Comparison of ENCODE assay signal across 22 cellular contexts in genomic region chr13:101190337-101190736, GRCh38.
"Had no signal": no experiment of that assay in that cellular context is flagged by ENCODE, and none has a peak within 500 bp of the region (broad histone marks: within the 10 kb centered on the region; RNA-seq: fewer than 3 reads in every experiment).

No MANE protein-coding gene starts in this region.

- H3K27ac ChIP-seq: epithelial cell of prostate, esophagus muscularis mucosa, gastrocnemius medialis, heart right ventricle, lower lobe of right lung, pancreas, skin epidermis had no signal

- H3K36me3 Mint-ChIP-seq: memory B cell, naive B cell had no signal

- ATAC-seq: gastrocnemius medialis, left lobe of liver, lower lobe of right lung, pancreas, sciatic nerve had no signal

- DNase-seq: effector memory CD4-positive, alpha-beta T cell; gastrocnemius medialis; heart right ventricle; hypothalamus; islet precursor cell; lower lobe of right lung; midbrain; naive B cell; occipital lobe; pancreas; stimulated activated naive CD4-positive, alpha-beta T cell treated with Interleukin-2 at 50 U/mL for 16 hours; trophoblast cell had no signal

- H3K36me3 ChIP-seq: esophagus muscularis mucosa, gastrocnemius medialis, lower lobe of right lung, pancreas had no signal

- H3K27ac Mint-ChIP-seq: memory B cell, naive B cell, nephron, progenitor cell of endocrine pancreas had no signal

- H3K9me3 ChIP-seq: esophagus muscularis mucosa, gastrocnemius medialis, lower lobe of right lung, pancreas had no signal

- H3K4me1 ChIP-seq: esophagus muscularis mucosa, gastrocnemius medialis, heart right ventricle, lower lobe of right lung, pancreas had no signal

- FAIRE-seq: endometrium, pancreas had no signal

- H3K4me3 ChIP-seq: esophagus muscularis mucosa, gastrocnemius medialis, heart right ventricle, lower lobe of right lung, pancreas, skin epidermis had no signal

- H3K27me3 Mint-ChIP-seq: central memory CD8-positive, alpha-beta T cell; memory B cell; naive B cell; progenitor cell of endocrine pancreas had no signal

- H3K4me3 Mint-ChIP-seq: central memory CD8-positive, alpha-beta T cell; memory B cell; naive B cell; nephron had no signal

- H3K27me3 ChIP-seq: esophagus muscularis mucosa, gastrocnemius medialis, heart right ventricle, pancreas had no signal

- H3K4me1 Mint-ChIP-seq: central memory CD8-positive, alpha-beta T cell; memory B cell; naive B cell; nephron had no signal

- H3K9me3 Mint-ChIP-seq: central memory CD8-positive, alpha-beta T cell; memory B cell; nephron had no signal
